In genomic region chr2:152715112-152715511, GRCh38 we compare ENCODE assay signal across 9 cellular contexts. TPM values are rescaled to one million over a fixed set of nuclear protein-coding genes. Genes with fewer than 3 reads are reported as not detected.
DNase-seq lines count a peak whose midpoint lies in the region; ATAC-seq, FAIRE-seq and TF ChIP-seq lines count a peak whose summit lies in the region.
"Had no signal": no experiment of that assay in that cellular context is flagged by ENCODE, and none has a peak within 500 bp of the region (broad histone marks: within the 10 kb centered on the region; RNA-seq: fewer than 3 reads in every experiment).

No MANE protein-coding gene starts in this region.

- H3K27ac ChIP-seq in K562 (ENCODE audit: extremely low read depth, low read depth, low read length) (no peak overlapping the region), right cardiac atrium (ENCODE audit: low read length) (no peak overlapping the region), ascending aorta (no peak overlapping the region)

- TF ChIP-seq CTCF in Loucy (conservative IDR thresholded peaks at IDR 0.05; ENCODE audit: low read length) (no peak), K562 (IDR thresholded peaks at IDR 0.05 in 2 of 3, conservative IDR thresholded peaks at IDR 0.05 in 1 of 3; ENCODE audit: insufficient read depth in 2 of 3, low read depth in 1 of 3, low read length in 3 of 3) (no peak), ascending aorta (IDR thresholded peaks at IDR 0.05) (no peak)

- BruUV-seq in K562 (replicated peaks; lab: Mats Ljungman, UMichigan), result no TSS peak

- H3K4me2 ChIP-seq in Loucy (ENCODE audit: low read depth, low read length, poor library complexity, severe bottlenecking) (peak overlapping the region; percentile 95), K562 (ENCODE audit: insufficient read depth, low read length) (no peak overlapping the region)

- no peaks in the 10 kb centered on the region for H3K9me3 ChIP-seq in Loucy (ENCODE audit: insufficient read depth, low read depth, low read length)
- H3K9me3 ChIP-seq in K562 (replicated peaks; ENCODE audit: control insufficient read depth, insufficient read depth, low read depth, low read length), result no peaks in the 10 kb centered on the region
- H3K9me3 ChIP-seq in neuron (ENCODE audit: low read length), result peaks cover 2% of the 10 kb centered on the region
- no peaks in the 10 kb centered on the region for H3K9me3 ChIP-seq in right cardiac atrium (ENCODE audit: control insufficient read depth, low read length)
- no peaks in the 10 kb centered on the region for H3K9me3 ChIP-seq in ascending aorta

- peaks cover 40% of the 10 kb centered on the region for H3K4me1 Mint-ChIP-seq in T-helper 1 cell treated with Interleukin-12 subunit alpha and Interleukin-12 subunit beta and Interleukin-4 antibody, amounts not matched to agents 30 μg/mL and 1 μg/mL, for 36 hours (ENCODE audit: low read depth)

- H3K27me3 Mint-ChIP-seq in T-helper 1 cell treated with Interleukin-12 subunit alpha and Interleukin-12 subunit beta and Interleukin-4 antibody, amounts not matched to agents 30 μg/mL and 1 μg/mL, for 36 hours (ENCODE audit: low read depth), result no peaks in the 10 kb centered on the region

- no peak for TF ChIP-seq EP300 in K562 (IDR thresholded peaks at IDR 0.05; ENCODE audit: low read length)

- no peaks in the 10 kb centered on the region for H3K9me3 Mint-ChIP-seq in T-helper 1 cell treated with Interleukin-12 subunit alpha and Interleukin-12 subunit beta and Interleukin-4 antibody, amounts not matched to agents 30 μg/mL and 1 μg/mL, for 36 hours

- H3K4me3 ChIP-seq in Loucy (ENCODE audit: low read length, poor library complexity, severe bottlenecking), result peak overlapping the region; percentile 93
- peak overlapping the region; percentile 79; the same call in 1 of the 2 replicates for H3K4me3 ChIP-seq in K562
- H3K4me3 ChIP-seq in neuron (ENCODE audit: low read length), result peak overlapping the region; percentile 94
- no peak overlapping the region for H3K4me3 ChIP-seq in right cardiac atrium (ENCODE audit: low read length)
- H3K4me3 ChIP-seq in ascending aorta, result no peak overlapping the region

- H3F3A ChIP-seq in Loucy (ENCODE audit: low read depth), result no peaks in the 10 kb centered on the region

- H3K27ac Mint-ChIP-seq in T-helper 1 cell treated with Interleukin-12 subunit alpha and Interleukin-12 subunit beta and Interleukin-4 antibody, amounts not matched to agents 30 μg/mL and 1 μg/mL, for 36 hours, result no peak overlapping the region

- intact Hi-C loops in K562 (cut with micrococcal nuclease), result loop anchor here (5.0 kb wide), 2 partner anchors 538 to 1428 kb away; partner anchors contain the start of genes NMI and STAM2
- intact Hi-C loops in right cardiac atrium (cut with DNase I), result no loop called here
- intact Hi-C loops in ascending aorta (cut with DNase I), result loop anchor here (5.0 to 10.0 kb wide), 3 partner anchors 313 to 680 kb away; partner anchors contain the start of gene FMNL2

- H4K20me1 ChIP-seq in Loucy (ENCODE audit: insufficient read depth, low read length, poor library complexity, severe bottlenecking) (peaks cover 82% of the 10 kb centered on the region), K562 (replicated peaks; ENCODE audit: control insufficient read depth, insufficient read depth, low read length) (no peaks in the 10 kb centered on the region)

- H3K4me3 Mint-ChIP-seq in T-helper 1 cell treated with Interleukin-12 subunit alpha and Interleukin-12 subunit beta and Interleukin-4 antibody, amounts not matched to agents 30 μg/mL and 1 μg/mL, for 36 hours, result peak overlapping the region; percentile 63

- POLR2A ChIA-PET in K562 (lab: Yijun Ruan, JAX), result interaction anchor here (1.1 to 1.5 kb wide), 2 partner anchors 9 to 46 kb away, joined by 3 read pairs; no protein-coding TSS in a partner anchor

- no peak overlapping the region for H2AFZ ChIP-seq in Loucy (ENCODE audit: low read length)
- no peak overlapping the region for H2AFZ ChIP-seq in K562 (ENCODE audit: low read depth, low read length)
- H2AFZ ChIP-seq in neuron (ENCODE audit: low read depth, low read length), result no peak overlapping the region

- H3K36me3 Mint-ChIP-seq in T-helper 1 cell treated with Interleukin-12 subunit alpha and Interleukin-12 subunit beta and Interleukin-4 antibody, amounts not matched to agents 30 μg/mL and 1 μg/mL, for 36 hours (ENCODE audit: low read depth), result peaks cover 42% of the 10 kb centered on the region

- no peak for TF ChIP-seq RAD21 in K562 (CRISPR knock-in tag; conservative IDR thresholded peaks at IDR 0.05 in 1 of 2, IDR thresholded peaks at IDR 0.05 in 1 of 2)

- no peak for DNase-seq in T-helper 1 cell
- no peak for DNase-seq in K562 (ENCODE audit: extremely low read depth in 1 of 4, low spot score in 3 of 4)
- DNase-seq in RPMI8226, result no peak
- DNase-seq in right cardiac atrium, result no peak
- no peak for DNase-seq in ascending aorta (ENCODE audit: low spot score in 2 of 2)
- DNase-seq: NCI-H1436 treated with DMSO at 0.1 percent for 48 hours had no signal

- H3K27me3 ChIP-seq in Loucy (ENCODE audit: insufficient read depth, low read length, poor library complexity, severe bottlenecking), result no peaks in the 10 kb centered on the region
- no peaks in the 10 kb centered on the region for H3K27me3 ChIP-seq in K562 (ENCODE audit: control insufficient read depth in 2 of 2, insufficient read depth in 2 of 2, low read length in 2 of 2)
- H3K27me3 ChIP-seq in neuron (ENCODE audit: insufficient read depth, low read length), result no peaks in the 10 kb centered on the region
- H3K27me3 ChIP-seq in right cardiac atrium (ENCODE audit: control insufficient read depth, insufficient read depth), result no peaks in the 10 kb centered on the region
- H3K27me3 ChIP-seq in ascending aorta, result no peaks in the 10 kb centered on the region

- no peaks in the 10 kb centered on the region for H3K9me1 ChIP-seq in K562 (ENCODE audit: control insufficient read depth, insufficient read depth, low read length)

- no peak for TF ChIP-seq POLR2A in K562 (conservative IDR thresholded peaks at IDR 0.05)

- H3K4me1 ChIP-seq in Loucy (ENCODE audit: insufficient read depth, low read length, poor library complexity, severe bottlenecking) (peaks cover 49% of the 10 kb centered on the region), K562 (replicated peaks in 1 of 2; ENCODE audit: control insufficient read depth in 2 of 2, insufficient read depth in 2 of 2, low read length in 2 of 2) (peaks cover 0 to 3% of the 10 kb centered on the region in 2 experiments; a peak in 2 of 5 replicates), neuron (ENCODE audit: insufficient read depth, low read length) (peaks cover 16% of the 10 kb centered on the region), right cardiac atrium (ENCODE audit: control insufficient read depth, insufficient read depth, low read length) (no peaks in the 10 kb centered on the region), ascending aorta (peaks cover 0 to 20% of the 10 kb centered on the region in 2 donors)

- CTCF ChIA-PET in K562 (lab: Yijun Ruan, JAX; ENCODE audit: low intra/inter-chr PET ratio), result interaction anchor here (1.3 kb wide), 1 partner anchor 26 kb away, joined by 5 read pairs; no protein-coding TSS in a partner anchor

- FAIRE-seq in K562 (lab: Jason Lieb, UNC), result no peak

- ATAC-seq in K562, result no peak
- ATAC-seq in right cardiac atrium, result no peak

- H3K36me3 ChIP-seq in Loucy (ENCODE audit: insufficient read depth, low read length) (peaks cover 35% of the 10 kb centered on the region), K562 (ENCODE audit: control insufficient read depth, insufficient read depth, low read length) (peaks cover 56% of the 10 kb centered on the region), neuron (ENCODE audit: insufficient read depth, low read length) (peaks cover 51% of the 10 kb centered on the region), ascending aorta (peaks cover 0 to 6% of the 10 kb centered on the region in 2 donors)

- H3K9me2 ChIP-seq in Loucy (replicated peaks; ENCODE audit: low read depth, low read length), result no peaks in the 10 kb centered on the region

- H3K9ac ChIP-seq in Loucy (ENCODE audit: low read depth, low read length, poor library complexity, severe bottlenecking) (peak overlapping the region; percentile 87), K562 (ENCODE audit: insufficient read depth in 1 of 2, low read depth in 2 of 2, low read length in 2 of 2) (no peak overlapping the region)

- WGBS in K562 (ENCODE audit: insufficient coverage, low coverage, missing lambda C conversion rate), result 63% methylated on average over 1 of the region's 1 CpG
- 86% methylated on average over 1 of the region's 1 CpG for WGBS in right cardiac atrium

- H3K79me2 ChIP-seq in Loucy (ENCODE audit: insufficient read depth, low read length) (peaks cover 84% of the 10 kb centered on the region), K562 (ENCODE audit: control insufficient read depth, insufficient read depth, low read length) (peaks cover 89% of the 10 kb centered on the region)

- in situ Hi-C loops in K562 (cut with MboI), result no loop called here

RNA-seq across cellular contexts. Expression of gene PRPF40A, which starts 2.1 kb away (rescaled TPM):
- 282 and 367 TPM in 2 replicates for total RNA-seq in K562 (2011; cell fraction: chromatin; rRNA removed; ENCODE audit: low replicate concordance)
- 174 and 192 TPM in 2 replicates for total RNA-seq in K562 (2011; cell fraction: nucleolus; rRNA removed)
- 193 and 254 TPM in 2 replicates for total RNA-seq in K562 (2011; cell fraction: nucleoplasm; rRNA removed)
- total RNA-seq in K562 (2014; rRNA removed) (209 and 304 TPM in 2 replicates), K562 (2014; rRNA removed; fragmentation: Illumina TruSeq; extraction: Trizol) (266 and 313 TPM in 2 replicates), K562 (2015; rRNA removed; fragmentation: Illumina TruSeq; extraction: Trizol) (254 and 279 TPM in 2 replicates), K562 (2021) (226 and 243 TPM in 2 replicates), right cardiac atrium (10 to 100 TPM; 34.3 to 51.7 (median 37.4) TPM), ascending aorta (28.9 TPM)
- polyA plus RNA-seq in K562 (2011; rRNA removed) (253 and 264 TPM in 2 replicates), K562 (2014; fragmentation: Illumina TruSeq; extraction: Trizol) (165 and 245 TPM in 2 replicates), K562 (2014; fragmentation: Nextera tagmentation; extraction: Ambion mirVana) (100 to 1,000 TPM; 168 to 190 TPM), K562 (2014; rRNA removed) (220 and 276 TPM in 2 replicates), right cardiac atrium (11.5 TPM)
- polyA plus RNA-seq in K562 (2011; cell fraction: cytosol; rRNA removed), result 129 and 140 TPM in 2 replicates
- 330 and 356 TPM in 2 replicates for polyA plus RNA-seq in K562 (2011; cell fraction: nucleus; rRNA removed)
- 99.7 and 137 TPM in 2 replicates for polyA plus RNA-seq in K562 (2012)
- polyA minus RNA-seq in K562 (2011; rRNA and poly(A)+ RNA removed), result 497 and 561 TPM in 2 replicates
- polyA minus RNA-seq in K562 (2011; cell fraction: cytosol; rRNA and poly(A)+ RNA removed), result 124 and 173 TPM in 2 replicates
- polyA minus RNA-seq in K562 (2011; cell fraction: nucleus; rRNA and poly(A)+ RNA removed), result 304 and 434 TPM in 2 replicates

RNA-seq across cellular contexts. Expression of gene ARL6IP6, which starts 3.3 kb away (rescaled TPM):
- 37.7 and 85.6 TPM in 2 replicates for total RNA-seq in K562 (2011; cell fraction: chromatin; rRNA removed; ENCODE audit: low replicate concordance)
- total RNA-seq in K562 (2011; cell fraction: nucleolus; rRNA removed), result 35.0 and 38.3 TPM in 2 replicates
- total RNA-seq in K562 (2011; cell fraction: nucleoplasm; rRNA removed), result 49.1 and 73.5 TPM in 2 replicates
- total RNA-seq in K562 (2014; rRNA removed), result 16.9 and 19.2 TPM in 2 replicates
- 42.9 and 44.1 TPM in 2 replicates for total RNA-seq in K562 (2014; rRNA removed; fragmentation: Illumina TruSeq; extraction: Trizol)
- total RNA-seq in K562 (2015; rRNA removed; fragmentation: Illumina TruSeq; extraction: Trizol), result 33.1 and 37.2 TPM in 2 replicates
- 31.5 and 33.9 TPM in 2 replicates for total RNA-seq in K562 (2021)
- 86.6 and 98.5 TPM in 2 replicates for polyA plus RNA-seq in K562 (2011; rRNA removed)
- 29.3 and 122 TPM in 2 replicates for polyA plus RNA-seq in K562 (2011; cell fraction: cytosol; rRNA removed)
- 48.8 and 82.9 TPM in 2 replicates for polyA plus RNA-seq in K562 (2011; cell fraction: nucleus; rRNA removed)
- 28.9 and 43.3 TPM in 2 replicates for polyA plus RNA-seq in K562 (2012)
- polyA plus RNA-seq in K562 (2014; fragmentation: Illumina TruSeq; extraction: Trizol), result 35.2 and 42.2 TPM in 2 replicates
- 10 to 100 TPM; 27.4 to 29.6 TPM for polyA plus RNA-seq in K562 (2014; fragmentation: Nextera tagmentation; extraction: Ambion mirVana)
- polyA plus RNA-seq in K562 (2014; rRNA removed), result 28.8 and 36.2 TPM in 2 replicates
- 52.4 and 62.2 TPM in 2 replicates for polyA minus RNA-seq in K562 (2011; rRNA and poly(A)+ RNA removed)
- polyA minus RNA-seq in K562 (2011; cell fraction: cytosol; rRNA and poly(A)+ RNA removed), result 20.6 and 34.5 TPM in 2 replicates
- 23.0 and 38.1 TPM in 2 replicates for polyA minus RNA-seq in K562 (2011; cell fraction: nucleus; rRNA and poly(A)+ RNA removed)
- total RNA-seq in right cardiac atrium, result 10 to 100 TPM in 1 of 4 donors, 1 to 10 TPM in 3; 6.6 to 10.3 (median 8.6) TPM
- 6.4 TPM for polyA plus RNA-seq in right cardiac atrium
- total RNA-seq in ascending aorta, result 15.1 TPM

Comparison
In these comparisons a context has a peak if more than half of its experiments do, and no peak if none do; other contexts are left out.
1. H3K4me3 ChIP-seq: peak in Loucy (single experiment), K562 (single experiment) and neuron (single experiment); none in right cardiac atrium (single experiment) and ascending aorta (0 of 2).
2. intact Hi-C loops: an anchor here in K562 (5.0 kb wide) and ascending aorta (5.0 to 10.0 kb wide); none called in right cardiac atrium.